Comparison of ENCODE assay signal across 14 cellular contexts in genomic region chrX:107849747-107850478, GRCh38. TPM values are rescaled to one million over a fixed set of nuclear protein-coding genes. Genes with fewer than 3 reads are reported as not detected.
DNase-seq lines count a peak whose midpoint lies in the region; ATAC-seq and TF ChIP-seq lines count a peak whose summit lies in the region.
"Had no signal": no experiment of that assay in that cellular context is flagged by ENCODE, and none has a peak within 500 bp of the region (broad histone marks: within the 10 kb centered on the region; RNA-seq: fewer than 3 reads in every experiment).

No MANE protein-coding gene starts in this region.

- no peak overlapping the region for H2BK15ac ChIP-seq in mesendoderm (replicated peaks; ENCODE audit: low read depth)

- CTCF ChIA-PET in activated naive CD4-positive, alpha-beta T cell treated with anti-CD3 and anti-CD28 coated beads for 36 hours (lab: Charles Lee), result interaction anchor here (0.7 to 1.0 kb wide), 2 partner anchors 15 to 51 kb away, joined by 3 read pairs; no protein-coding TSS in a partner anchor

- H4K5ac ChIP-seq in mesendoderm (ENCODE audit: low read length), result no peak overlapping the region

- H3K18ac ChIP-seq in mesendoderm (ENCODE audit: low read length), result no peak overlapping the region

- no peaks in the 10 kb centered on the region for H3K4me1 Mint-ChIP-seq in activated naive CD4-positive, alpha-beta T cell treated with anti-CD3 and anti-CD28 coated beads for 36 hours (ENCODE audit: low read depth)
- H3K4me1 Mint-ChIP-seq in activated T-helper 2 cell treated with anti-CD3 and anti-CD28 coated beads, Interferon-gamma antibody, Interleukin-2, Interleukin-4, amounts not matched to agents 10 μg/mL and 5 μg/mL and 100 μg/mL, durations not matched to agents 14 hours and 24 hours and 36 hours (ENCODE audit: low read depth), result peaks cover 5% of the 10 kb centered on the region
- H3K4me1 Mint-ChIP-seq: activated CD4-positive, alpha-beta T cell treated with anti-CD3 and anti-CD28 coated beads, Interleukin-2, amount 10 ng/mL, durations not matched to agents 24 days and 14 days; naive B cell had no signal

- H3K79me1 ChIP-seq in mesendoderm (ENCODE audit: low read length), result no peaks in the 10 kb centered on the region

- no peak overlapping the region for H2BK5ac ChIP-seq in mesendoderm (ENCODE audit: low read length)

- H3K79me2 ChIP-seq in mesendoderm (ENCODE audit: control insufficient read depth, insufficient read depth, low read length), result no peaks in the 10 kb centered on the region

- H3K4me1 ChIP-seq in mesendoderm (ENCODE audit: control insufficient read depth, low read depth, low read length), result no peaks in the 10 kb centered on the region

- intact Hi-C loops in activated naive CD4-positive, alpha-beta T cell treated with anti-CD3 and anti-CD28 coated beads for 36 hours (cut with micrococcal nuclease), result loop anchor here (1.0 to 2.0 kb wide), 2 partner anchors 24 to 173 kb away; no protein-coding TSS in a partner anchor
- intact Hi-C loops in activated T-helper 2 cell treated with anti-CD3 and anti-CD28 coated beads, Interferon-gamma antibody, Interleukin-2, Interleukin-4, amounts not matched to agents 10 μg/mL and 5 μg/mL and 100 μg/mL, durations not matched to agents 14 hours and 24 hours and 36 hours (cut with micrococcal nuclease), result loop anchor here (5.0 kb wide), 1 partner anchor 178 kb away; no protein-coding TSS in a partner anchor

- no peak overlapping the region for H3K9ac ChIP-seq in mesendoderm (ENCODE audit: low read length)
- H3K9ac ChIP-seq: SK-N-SH had no signal

- H3K4me2 ChIP-seq in mesendoderm (ENCODE audit: low read length), result no peak overlapping the region
- H3K4me2 ChIP-seq: SK-N-SH had no signal

- no peak overlapping the region for H2BK120ac ChIP-seq in mesendoderm (ENCODE audit: low read depth, low read length)

- TF ChIP-seq CTCF in LNCAP (IDR thresholded peaks at IDR 0.05) (0 out of 2 replicates have a peak, but pooled peaks have one; percentile 10), choroid plexus epithelial cell (conservative IDR thresholded peaks at IDR 0.05; ENCODE audit: low read depth, low read length) (peak; percentile 35)

- H4K8ac ChIP-seq in mesendoderm (ENCODE audit: low read depth, low read length), result no peak overlapping the region

- H3K9me3 Mint-ChIP-seq in activated naive CD4-positive, alpha-beta T cell treated with anti-CD3 and anti-CD28 coated beads for 36 hours, result no peaks in the 10 kb centered on the region
- H3K9me3 Mint-ChIP-seq in activated T-helper 2 cell treated with anti-CD3 and anti-CD28 coated beads, Interferon-gamma antibody, Interleukin-2, Interleukin-4, amounts not matched to agents 10 μg/mL and 5 μg/mL and 100 μg/mL, durations not matched to agents 14 hours and 24 hours and 36 hours, result no peaks in the 10 kb centered on the region
- H3K9me3 Mint-ChIP-seq: activated CD4-positive, alpha-beta T cell treated with anti-CD3 and anti-CD28 coated beads, Interleukin-2, amount 10 ng/mL, durations not matched to agents 24 days and 14 days had no signal

- peaks cover 5% of the 10 kb centered on the region for H3K36me3 Mint-ChIP-seq in activated naive CD4-positive, alpha-beta T cell treated with anti-CD3 and anti-CD28 coated beads for 36 hours (ENCODE audit: low read depth)
- H3K36me3 Mint-ChIP-seq in activated T-helper 2 cell treated with anti-CD3 and anti-CD28 coated beads, Interferon-gamma antibody, Interleukin-2, Interleukin-4, amounts not matched to agents 10 μg/mL and 5 μg/mL and 100 μg/mL, durations not matched to agents 14 hours and 24 hours and 36 hours (ENCODE audit: low read depth), result no peaks in the 10 kb centered on the region
- H3K36me3 Mint-ChIP-seq: naive B cell had no signal

- no peaks in the 10 kb centered on the region for H3K36me3 ChIP-seq in mesendoderm (ENCODE audit: control insufficient read depth, insufficient read depth, low read length)

- no peak overlapping the region for H2AK5ac ChIP-seq in mesendoderm (ENCODE audit: low read length)

- no peak overlapping the region for H3K56ac ChIP-seq in mesendoderm (ENCODE audit: low read length)

- peak overlapping the region; percentile 54 for H3K27ac Mint-ChIP-seq in activated naive CD4-positive, alpha-beta T cell treated with anti-CD3 and anti-CD28 coated beads for 36 hours
- H3K27ac Mint-ChIP-seq in activated T-helper 2 cell treated with anti-CD3 and anti-CD28 coated beads, Interferon-gamma antibody, Interleukin-2, Interleukin-4, amounts not matched to agents 10 μg/mL and 5 μg/mL and 100 μg/mL, durations not matched to agents 14 hours and 24 hours and 36 hours, result no peak overlapping the region
- H3K27ac Mint-ChIP-seq: activated CD4-positive, alpha-beta T cell treated with anti-CD3 and anti-CD28 coated beads, Interleukin-2, amount 10 ng/mL, durations not matched to agents 24 days and 14 days; naive B cell had no signal

- no peaks in the 10 kb centered on the region for H3K27me3 Mint-ChIP-seq in activated naive CD4-positive, alpha-beta T cell treated with anti-CD3 and anti-CD28 coated beads for 36 hours (ENCODE audit: low read depth)
- no peaks in the 10 kb centered on the region for H3K27me3 Mint-ChIP-seq in activated T-helper 2 cell treated with anti-CD3 and anti-CD28 coated beads, Interferon-gamma antibody, Interleukin-2, Interleukin-4, amounts not matched to agents 10 μg/mL and 5 μg/mL and 100 μg/mL, durations not matched to agents 14 hours and 24 hours and 36 hours (ENCODE audit: low read depth)
- H3K27me3 Mint-ChIP-seq: activated CD4-positive, alpha-beta T cell treated with anti-CD3 and anti-CD28 coated beads, Interleukin-2, amount 10 ng/mL, durations not matched to agents 24 days and 14 days had no signal

- H3K4ac ChIP-seq in mesendoderm (ENCODE audit: low read depth, low read length), result no peak overlapping the region

- WGBS in mesendoderm (ENCODE audit: extremely low coverage, insufficient coverage, low lambda C conversion rate), result no CpG with 5 or more reads among the region's 5 CpGs

- no peak for ATAC-seq in activated CD4-positive, CD25-positive, alpha-beta regulatory T cell treated with anti-CD3 and anti-CD28 coated beads, Interleukin-2, amount 50 U/mL, for 24 hours

- no peak overlapping the region for H3K23ac ChIP-seq in mesendoderm (ENCODE audit: low read length)

- H3K27ac ChIP-seq in mesendoderm (ENCODE audit: low read depth, low read length), result no peak overlapping the region

- H3K4me3 Mint-ChIP-seq in activated naive CD4-positive, alpha-beta T cell treated with anti-CD3 and anti-CD28 coated beads for 36 hours, result no peak overlapping the region
- no peak overlapping the region for H3K4me3 Mint-ChIP-seq in activated T-helper 2 cell treated with anti-CD3 and anti-CD28 coated beads, Interferon-gamma antibody, Interleukin-2, Interleukin-4, amounts not matched to agents 10 μg/mL and 5 μg/mL and 100 μg/mL, durations not matched to agents 14 hours and 24 hours and 36 hours (ENCODE audit: low read depth)
- H3K4me3 Mint-ChIP-seq: activated CD4-positive, alpha-beta T cell treated with anti-CD3 and anti-CD28 coated beads, Interleukin-2, amount 10 ng/mL, durations not matched to agents 24 days and 14 days; naive B cell had no signal

- H3K4me3 ChIP-seq in choroid plexus epithelial cell (ENCODE audit: low read depth, low read length) (no peak overlapping the region), mesendoderm (ENCODE audit: low read length) (no peak overlapping the region)

- H3K27me3 ChIP-seq in mesendoderm (ENCODE audit: insufficient read depth, low read length, poor library complexity), result no peaks in the 10 kb centered on the region

- DNase-seq in activated naive CD4-positive, alpha-beta T cell treated with anti-CD3 and anti-CD28 coated beads for 36 hours, result peak; percentile 46
- no peak for DNase-seq in activated naive CD4-positive, alpha-beta T cell treated with anti-CD3 and anti-CD28 coated beads, Interleukin-2, amount 50 U/mL, for 16 hours
- DNase-seq in choroid plexus epithelial cell (ENCODE audit: low read depth) (peak; percentile 17), mesendoderm (peak; percentile 48), hippocampal formation (lab: John Stamatoyannopoulos, UW) (no peak)
- DNase-seq in activated T-helper 2 cell treated with anti-CD3 and anti-CD28 coated beads, Interferon-gamma antibody, Interleukin-2, Interleukin-4, amounts not matched to agents 10 μg/mL and 5 μg/mL and 100 μg/mL, durations not matched to agents 14 hours and 24 hours and 36 hours (ENCODE audit: low spot score), result no peak
- DNase-seq: activated CD4-positive, alpha-beta T cell treated with anti-CD3 and anti-CD28 coated beads, Interleukin-2, amount 10 ng/mL, durations not matched to agents 24 days and 14 days; activated naive CD4-positive, alpha-beta T cell; naive B cell; NCI-H446; SK-N-SH; trophoblast cell had no signal

RNA-seq across cellular contexts. Expression of gene MID2, which starts 24.2 kb away (rescaled TPM):
- 10 to 100 TPM in 1 of 2 experiments, 1 to 10 TPM in 1; 8.6 to 10.5 TPM for total RNA-seq in activated naive CD4-positive, alpha-beta T cell treated with anti-CD3 and anti-CD28 coated beads for 36 hours
- 2.1 TPM for polyA plus RNA-seq in mesendoderm (2013, experiment 1 of 2)
- polyA plus RNA-seq in mesendoderm (2013, experiment 2 of 2), result 2.3 TPM
- 5.6 and 5.8 TPM in 2 replicates for total RNA-seq in activated T-helper 2 cell treated with anti-CD3 and anti-CD28 coated beads, Interferon-gamma antibody, Interleukin-2, Interleukin-4, amounts not matched to agents 10 μg/mL and 5 μg/mL and 100 μg/mL, durations not matched to agents 14 hours and 24 hours and 36 hours

Comparison
In these comparisons a context has a peak if more than half of its experiments do, and no peak if none do; other contexts are left out.
1. DNase-seq: peak in activated naive CD4-positive, alpha-beta T cell treated with anti-CD3 and anti-CD28 coated beads for 36 hours (single experiment), choroid plexus epithelial cell (single experiment) and mesendoderm (single experiment); none in activated naive CD4-positive, alpha-beta T cell treated with anti-CD3 and anti-CD28 coated beads, Interleukin-2, amount 50 U/mL, for 16 hours (single experiment), activated T-helper 2 cell treated with anti-CD3 and anti-CD28 coated beads, Interferon-gamma antibody, Interleukin-2, Interleukin-4, amounts not matched to agents 10 μg/mL and 5 μg/mL and 100 μg/mL, durations not matched to agents 14 hours and 24 hours and 36 hours (single experiment) and hippocampal formation (0 of 2).